ENCODE assay signal across 1 cellular context in the genomic region with DNA sequence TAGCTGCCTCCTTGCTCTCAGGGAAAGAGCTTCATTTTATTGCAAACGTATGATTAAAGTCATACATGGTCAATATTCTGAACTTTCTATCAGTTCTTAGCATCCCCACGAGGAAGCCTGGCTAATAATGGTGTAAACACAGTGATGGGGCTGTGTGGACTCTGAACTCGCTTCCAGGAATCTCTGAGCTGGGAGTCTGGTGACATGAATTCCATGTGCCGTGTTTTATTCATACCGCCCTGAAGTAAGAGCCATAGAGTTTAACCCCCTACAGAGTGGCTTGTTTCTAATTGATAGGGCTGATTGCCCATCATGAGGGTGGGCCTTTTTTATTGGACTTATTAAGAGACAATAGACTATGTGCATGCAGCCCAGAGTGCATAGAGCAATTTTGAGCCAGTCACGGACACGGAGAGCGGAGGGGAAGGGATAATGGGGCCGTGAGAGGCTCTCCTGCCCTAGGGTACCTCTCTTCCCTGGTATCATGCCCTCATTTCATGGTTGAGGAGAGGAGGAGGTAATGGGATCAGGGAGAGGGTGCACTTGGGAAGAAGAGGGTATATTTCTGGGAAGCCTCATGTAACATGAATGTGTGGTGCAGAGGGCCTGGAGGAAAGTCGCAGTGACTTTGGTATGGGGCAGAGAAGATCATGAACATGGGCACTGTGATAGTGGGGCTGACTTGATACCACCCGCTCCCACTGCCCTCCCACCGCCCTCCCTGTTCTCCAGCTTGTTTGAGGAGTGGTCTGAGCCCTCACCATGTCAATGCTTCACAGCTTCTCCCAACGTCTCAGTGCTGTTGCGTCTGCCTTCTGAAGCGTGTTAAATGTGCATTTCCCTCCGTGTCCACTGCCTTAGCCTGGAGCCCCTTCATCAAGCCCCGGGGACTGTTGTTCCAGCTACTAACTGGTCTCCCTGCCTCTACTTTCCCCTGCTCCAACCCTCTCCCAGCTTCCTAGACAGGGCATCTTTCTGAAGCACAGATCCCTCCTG.
TF ChIP-seq lines count a peak whose summit lies in the region.

No MANE protein-coding gene starts in this region.

TF ChIP-seq in K562, 482 proteins besides CTCF, POLR2A, EP300 and RAD21 (continued from another document):
- 0 out of 4 replicates have a peak, but pooled peaks of 1 of the 2 experiments have one; percentile 31 for TF ChIP-seq FOXK2 (conservative IDR thresholded peaks at IDR 0.05 in 1 of 2, IDR thresholded peaks at IDR 0.05 in 1 of 2; ENCODE audit: low read depth in 2 of 2)
- TF ChIP-seq TBP (optimal IDR thresholded peaks at IDR 0.05; ENCODE audit: low read depth, low read length), result peak; percentile 12
- no peak for TF ChIP-seq FOS (IDR thresholded peaks at IDR 0.05; ENCODE audit: extremely low read depth, insufficient read length)
- TF ChIP-seq, protein P1, sequence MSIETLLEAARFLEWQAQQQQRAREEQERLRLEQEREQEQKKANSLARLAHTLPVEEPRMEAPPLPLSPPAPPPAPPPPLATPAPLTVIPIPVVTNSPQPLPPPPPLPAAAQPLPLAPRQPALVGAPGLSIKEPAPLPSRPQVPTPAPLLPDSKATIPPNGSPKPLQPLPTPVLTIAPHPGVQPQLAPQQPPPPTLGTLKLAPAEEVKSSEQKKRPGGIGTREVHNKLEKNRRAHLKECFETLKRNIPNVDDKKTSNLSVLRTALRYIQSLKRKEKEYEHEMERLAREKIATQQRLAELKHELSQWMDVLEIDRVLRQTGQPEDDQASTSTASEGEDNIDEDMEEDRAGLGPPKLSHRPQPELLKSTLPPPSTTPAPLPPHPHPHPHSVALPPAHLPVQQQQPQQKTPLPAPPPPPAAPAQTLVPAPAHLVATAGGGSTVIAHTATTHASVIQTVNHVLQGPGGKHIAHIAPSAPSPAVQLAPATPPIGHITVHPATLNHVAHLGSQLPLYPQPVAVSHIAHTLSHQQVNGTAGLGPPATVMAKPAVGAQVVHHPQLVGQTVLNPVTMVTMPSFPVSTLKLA (conservative IDR thresholded peaks at IDR 0.05), result peak in 1 of 2 experiments; percentile 17; a peak in 1 of 4 replicates
- peak; percentile 52; the same call in 1 of the 2 replicates for TF ChIP-seq BRD4 (IDR thresholded peaks at IDR 0.05)
- no peak for TF ChIP-seq MCM3 (IDR thresholded peaks at IDR 0.05)
- TF ChIP-seq NEUROD1 (IDR thresholded peaks at IDR 0.05; ENCODE audit: borderline replicate concordance, low read depth, low read length, partially characterized antibody), result peak; percentile 37
- 0 out of 2 replicates have a peak, but pooled peaks have one; percentile 12 for TF ChIP-seq SMARCC2 (IDR thresholded peaks at IDR 0.05; ENCODE audit: low read depth)
- no peak for TF ChIP-seq POLR2G (IDR thresholded peaks at IDR 0.05; ENCODE audit: low read depth, low read length)
- peak; percentile 43; the same call in 1 of the 2 replicates for TF ChIP-seq TAF7 (tag; IDR thresholded peaks at IDR 0.05)
- 0 out of 2 replicates have a peak, but pooled peaks have one; percentile 51 for TF ChIP-seq ZSCAN29 (IDR thresholded peaks at IDR 0.05)
- TF ChIP-seq SMARCA5 (IDR thresholded peaks at IDR 0.05), result peak; percentile 12; the same call in 1 of the 2 replicates
- 0 out of 2 replicates have a peak, but pooled peaks have one; percentile 7 for TF ChIP-seq GABPB1 (CRISPR knock-in tag; IDR thresholded peaks at IDR 0.05)
